ENCODE assay signal across 21 cellular contexts in genomic region chr15:47349179-47349578, GRCh38.
DNase-seq lines count a peak whose midpoint lies in the region; FAIRE-seq and TF ChIP-seq lines count a peak whose summit lies in the region.
"Had no signal": no experiment of that assay in that cellular context is flagged by ENCODE, and none has a peak within 500 bp of the region (broad histone marks: within the 10 kb centered on the region; RNA-seq: fewer than 3 reads in every experiment).

No MANE protein-coding gene starts in this region.

- H3K4me3 ChIP-seq in bronchial epithelial cell (ENCODE audit: low read depth, low read length): no peak overlapping the region
- H3K4me3 ChIP-seq: GM23338, PC-9 had no signal

- no peak for FAIRE-seq in bronchial epithelial cell (lab: Jason Lieb, UNC)
- FAIRE-seq: GM12891 had no signal

- no peaks in the 10 kb centered on the region for H3K36me3 ChIP-seq in bronchial epithelial cell (ENCODE audit: control insufficient read depth, insufficient read depth, low read length)

- no peaks in the 10 kb centered on the region for H3K27me3 ChIP-seq in bronchial epithelial cell (ENCODE audit: control insufficient read depth, insufficient read depth, low read length)

- no peak for TF ChIP-seq CTCF in bronchial epithelial cell (IDR thresholded peaks at IDR 0.05; ENCODE audit: insufficient read depth, low read length, severe bottlenecking)

- peak in 2 of 3 experiments; percentile 56 to 72 for DNase-seq in NCI-H1417 (lab: John Stamatoyannopoulos, UW)
- DNase-seq in NCI-H1417 treated with DMSO at 0.1 percent for 48 hours (lab: John Stamatoyannopoulos, UW): no peak
- DNase-seq in HPDE6-E6E7 (ENCODE audit: extremely low spot score): peak; percentile 14
- peak; percentile 2 for DNase-seq in NCI-H2196 (lab: John Stamatoyannopoulos, UW; ENCODE audit: unreplicated experiment)
- peak; percentile 68 for DNase-seq in bronchial epithelial cell (ENCODE audit: low read depth)
- no peak for DNase-seq in stimulated activated CD8-positive, alpha-beta memory T cell treated with anti-CD3 and anti-CD28 coated beads, Interleukin-4, amount 100 ng/mL, for 48 hours
- DNase-seq in NCI-H69 (lab: John Stamatoyannopoulos, UW): no peak
- DNase-seq in NCI-H1048 (lab: John Stamatoyannopoulos, UW): no peak
- DNase-seq: 8988T; CD4-positive, CD25-positive, alpha-beta regulatory T cell; COR-L47; DMS 273 treated with DMSO at 0.1 percent for 48 hours; EL; HCEC 1CT; Kasumi-1; NCI-H2081; NCI-H524; PC-9; SIG-M5 had no signal

Comparison
In these comparisons a context has a peak if more than half of its experiments do, and no peak if none do; other contexts are left out.
1. DNase-seq: peak in NCI-H1417 (2 of 3), HPDE6-E6E7 (single experiment), NCI-H2196 (single experiment) and bronchial epithelial cell (single experiment); none in NCI-H1417 treated with DMSO at 0.1 percent for 48 hours (single experiment), stimulated activated CD8-positive, alpha-beta memory T cell treated with anti-CD3 and anti-CD28 coated beads, Interleukin-4, amount 100 ng/mL, for 48 hours (single experiment), NCI-H69 (single experiment) and NCI-H1048 (single experiment).